ENCODE assay signal across 1 cellular context in the genomic region with DNA sequence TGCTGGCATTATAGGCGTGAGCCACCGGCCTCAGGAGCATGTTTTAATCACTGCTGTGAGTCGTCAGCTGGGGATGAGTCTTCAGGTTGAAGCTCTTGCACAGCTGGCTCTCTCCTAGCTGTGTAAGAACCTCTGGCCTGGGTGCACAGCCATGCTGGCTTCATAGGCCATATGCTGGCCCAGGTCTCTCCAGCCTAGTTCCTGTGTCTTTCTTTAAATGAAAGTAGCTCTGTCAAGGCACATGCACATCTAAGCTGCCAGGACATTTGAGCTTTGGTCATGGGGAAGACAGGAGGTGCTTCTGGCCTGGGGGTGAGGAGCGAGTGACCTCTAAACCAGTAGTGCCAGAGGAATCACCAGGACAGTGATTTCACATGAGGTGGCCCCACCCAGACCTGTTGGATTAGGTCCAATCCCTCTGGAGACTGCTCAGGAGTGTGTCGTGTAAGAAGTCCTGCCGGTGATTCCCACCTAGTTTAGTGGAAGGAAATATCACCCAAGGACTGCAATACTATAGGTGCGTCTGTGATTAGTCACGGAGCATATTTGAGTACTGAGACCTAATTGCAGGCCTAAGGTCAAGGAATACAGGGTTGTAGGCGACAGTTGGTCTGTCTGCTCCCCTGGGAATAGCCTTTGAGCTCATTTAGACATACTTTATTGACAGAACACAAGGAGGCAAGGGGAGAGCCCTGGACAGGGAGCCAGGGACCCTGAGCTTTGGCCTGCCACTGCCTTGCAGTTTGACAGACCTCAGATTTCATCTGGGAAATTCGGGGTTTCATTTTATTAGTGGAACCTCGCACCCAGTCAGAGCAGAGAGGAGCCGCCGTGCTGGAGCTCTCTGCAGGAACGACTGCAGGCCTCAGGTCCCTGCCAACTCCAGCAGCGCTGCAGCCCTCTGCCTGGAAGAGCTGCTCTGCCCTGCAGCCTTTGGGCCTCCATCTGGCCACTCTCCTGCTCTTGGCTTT.
TF ChIP-seq lines count a peak whose summit lies in the region.

No MANE protein-coding gene starts in this region.

TF ChIP-seq in HepG2, 621 proteins besides CTCF, POLR2A, EP300 and RAD21 (continued from another document and continues in another):
- peak; percentile 43; the same call in 1 of the 2 replicates for TF ChIP-seq MIXL1 (CRISPR knock-in tag; IDR thresholded peaks at IDR 0.05)
- TF ChIP-seq TBX3 (IDR thresholded peaks at IDR 0.05; ENCODE audit: borderline replicate concordance) = peak; percentile 10; the same call in 1 of the 2 replicates
- TF ChIP-seq ZFY (CRISPR knock-in tag; IDR thresholded peaks at IDR 0.05) = peak; percentile 34; the same call in 1 of the 2 replicates
- peak; percentile 59; the same call in 1 of the 2 replicates for TF ChIP-seq KDM6A (CRISPR knock-in tag; IDR thresholded peaks at IDR 0.05; ENCODE audit: low read depth)
- TF ChIP-seq, protein P1, sequence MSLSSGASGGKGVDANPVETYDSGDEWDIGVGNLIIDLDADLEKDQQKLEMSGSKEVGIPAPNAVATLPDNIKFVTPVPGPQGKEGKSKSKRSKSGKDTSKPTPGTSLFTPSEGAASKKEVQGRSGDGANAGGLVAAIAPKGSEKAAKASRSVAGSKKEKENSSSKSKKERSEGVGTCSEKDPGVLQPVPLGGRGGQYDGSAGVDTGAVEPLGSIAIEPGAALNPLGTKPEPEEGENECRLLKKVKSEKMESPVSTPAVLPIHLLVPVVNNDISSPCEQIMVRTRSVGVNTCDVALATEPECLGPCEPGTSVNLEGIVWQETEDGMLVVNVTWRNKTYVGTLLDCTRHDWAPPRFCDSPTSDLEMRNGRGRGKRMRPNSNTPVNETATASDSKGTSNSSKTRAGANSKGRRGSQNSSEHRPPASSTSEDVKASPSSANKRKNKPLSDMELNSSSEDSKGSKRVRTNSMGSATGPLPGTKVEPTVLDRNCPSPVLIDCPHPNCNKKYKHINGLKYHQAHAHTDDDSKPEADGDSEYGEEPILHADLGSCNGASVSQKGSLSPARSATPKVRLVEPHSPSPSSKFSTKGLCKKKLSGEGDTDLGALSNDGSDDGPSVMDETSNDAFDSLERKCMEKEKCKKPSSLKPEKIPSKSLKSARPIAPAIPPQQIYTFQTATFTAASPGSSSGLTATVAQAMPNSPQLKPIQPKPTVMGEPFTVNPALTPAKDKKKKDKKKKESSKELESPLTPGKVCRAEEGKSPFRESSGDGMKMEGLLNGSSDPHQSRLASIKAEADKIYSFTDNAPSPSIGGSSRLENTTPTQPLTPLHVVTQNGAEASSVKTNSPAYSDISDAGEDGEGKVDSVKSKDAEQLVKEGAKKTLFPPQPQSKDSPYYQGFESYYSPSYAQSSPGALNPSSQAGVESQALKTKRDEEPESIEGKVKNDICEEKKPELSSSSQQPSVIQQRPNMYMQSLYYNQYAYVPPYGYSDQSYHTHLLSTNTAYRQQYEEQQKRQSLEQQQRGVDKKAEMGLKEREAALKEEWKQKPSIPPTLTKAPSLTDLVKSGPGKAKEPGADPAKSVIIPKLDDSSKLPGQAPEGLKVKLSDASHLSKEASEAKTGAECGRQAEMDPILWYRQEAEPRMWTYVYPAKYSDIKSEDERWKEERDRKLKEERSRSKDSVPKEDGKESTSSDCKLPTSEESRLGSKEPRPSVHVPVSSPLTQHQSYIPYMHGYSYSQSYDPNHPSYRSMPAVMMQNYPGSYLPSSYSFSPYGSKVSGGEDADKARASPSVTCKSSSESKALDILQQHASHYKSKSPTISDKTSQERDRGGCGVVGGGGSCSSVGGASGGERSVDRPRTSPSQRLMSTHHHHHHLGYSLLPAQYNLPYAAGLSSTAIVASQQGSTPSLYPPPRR (CRISPR knock-in tag; IDR thresholded peaks at IDR 0.05; ENCODE audit: borderline replicate concordance) = 0 out of 2 replicates have a peak, but pooled peaks have one; percentile 65
- 0 out of 2 replicates have a peak, but pooled peaks have one; percentile 47 for TF ChIP-seq HIVEP1 (CRISPR knock-in tag; IDR thresholded peaks at IDR 0.05)
- no peak for TF ChIP-seq ATF7-NPFF (CRISPR knock-in tag; IDR thresholded peaks at IDR 0.05; ENCODE audit: low read depth)
- TF ChIP-seq ZGPAT (CRISPR knock-in tag; IDR thresholded peaks at IDR 0.05) = 0 out of 2 replicates have a peak, but pooled peaks have one; percentile 33
- peak; percentile 67 for TF ChIP-seq ARID5B (CRISPR knock-in tag; IDR thresholded peaks at IDR 0.05)
- no peak; the same call in none of the 2 replicates for TF ChIP-seq NCOR1 (IDR thresholded peaks at IDR 0.05; ENCODE audit: borderline replicate concordance, low read length)
- TF ChIP-seq ZNF574 (CRISPR knock-in tag; IDR thresholded peaks at IDR 0.05) = 0 out of 2 replicates have a peak, but pooled peaks have one; percentile 30
- TF ChIP-seq FOSL1 (CRISPR knock-in tag; IDR thresholded peaks at IDR 0.05; ENCODE audit: borderline replicate concordance) = no peak
- TF ChIP-seq FOXO1 (CRISPR knock-in tag; IDR thresholded peaks at IDR 0.05) = no peak
- 0 out of 2 replicates have a peak, but pooled peaks have one; percentile 23 for TF ChIP-seq ZNF572 (CRISPR knock-in tag; IDR thresholded peaks at IDR 0.05)
- peak; percentile 67; the same call in 1 of the 2 replicates for TF ChIP-seq PITX1 (CRISPR knock-in tag; IDR thresholded peaks at IDR 0.05)
- TF ChIP-seq, protein P2, sequence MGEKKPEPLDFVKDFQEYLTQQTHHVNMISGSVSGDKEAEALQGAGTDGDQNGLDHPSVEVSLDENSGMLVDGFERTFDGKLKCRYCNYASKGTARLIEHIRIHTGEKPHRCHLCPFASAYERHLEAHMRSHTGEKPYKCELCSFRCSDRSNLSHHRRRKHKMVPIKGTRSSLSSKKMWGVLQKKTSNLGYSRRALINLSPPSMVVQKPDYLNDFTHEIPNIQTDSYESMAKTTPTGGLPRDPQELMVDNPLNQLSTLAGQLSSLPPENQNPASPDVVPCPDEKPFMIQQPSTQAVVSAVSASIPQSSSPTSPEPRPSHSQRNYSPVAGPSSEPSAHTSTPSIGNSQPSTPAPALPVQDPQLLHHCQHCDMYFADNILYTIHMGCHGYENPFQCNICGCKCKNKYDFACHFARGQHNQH (CRISPR knock-in tag; IDR thresholded peaks at IDR 0.05) = peak; percentile 46; the same call in 1 of the 2 replicates
- TF ChIP-seq MAF1 (CRISPR knock-in tag; IDR thresholded peaks at IDR 0.05; ENCODE audit: borderline replicate concordance) = no peak
- TF ChIP-seq RNF2 (conservative IDR thresholded peaks at IDR 0.05; ENCODE audit: low read depth) = no peak
- TF ChIP-seq NR2F1 (CRISPR knock-in tag; IDR thresholded peaks at IDR 0.05) = peak in 1 of 2 experiments; percentile 55; a peak in 3 of 4 replicates
- TF ChIP-seq ZNF263 (CRISPR knock-in tag; IDR thresholded peaks at IDR 0.05) = peak; percentile 29; the same call in 1 of the 2 replicates
- no peak for TF ChIP-seq LCORL (IDR thresholded peaks at IDR 0.05)
- peak; percentile 50; the same call in 1 of the 2 replicates for TF ChIP-seq LCORL (CRISPR knock-in tag; IDR thresholded peaks at IDR 0.05)
- peak; percentile 72; the same call in 1 of the 2 replicates for TF ChIP-seq HNF4G (IDR thresholded peaks at IDR 0.05; ENCODE audit: borderline replicate concordance, low read depth, low read length)
- peak; percentile 28; the same call in 1 of the 2 replicates for TF ChIP-seq HNF4G (CRISPR knock-in tag; IDR thresholded peaks at IDR 0.05; ENCODE audit: borderline replicate concordance, low read depth)
- TF ChIP-seq, protein P3, sequence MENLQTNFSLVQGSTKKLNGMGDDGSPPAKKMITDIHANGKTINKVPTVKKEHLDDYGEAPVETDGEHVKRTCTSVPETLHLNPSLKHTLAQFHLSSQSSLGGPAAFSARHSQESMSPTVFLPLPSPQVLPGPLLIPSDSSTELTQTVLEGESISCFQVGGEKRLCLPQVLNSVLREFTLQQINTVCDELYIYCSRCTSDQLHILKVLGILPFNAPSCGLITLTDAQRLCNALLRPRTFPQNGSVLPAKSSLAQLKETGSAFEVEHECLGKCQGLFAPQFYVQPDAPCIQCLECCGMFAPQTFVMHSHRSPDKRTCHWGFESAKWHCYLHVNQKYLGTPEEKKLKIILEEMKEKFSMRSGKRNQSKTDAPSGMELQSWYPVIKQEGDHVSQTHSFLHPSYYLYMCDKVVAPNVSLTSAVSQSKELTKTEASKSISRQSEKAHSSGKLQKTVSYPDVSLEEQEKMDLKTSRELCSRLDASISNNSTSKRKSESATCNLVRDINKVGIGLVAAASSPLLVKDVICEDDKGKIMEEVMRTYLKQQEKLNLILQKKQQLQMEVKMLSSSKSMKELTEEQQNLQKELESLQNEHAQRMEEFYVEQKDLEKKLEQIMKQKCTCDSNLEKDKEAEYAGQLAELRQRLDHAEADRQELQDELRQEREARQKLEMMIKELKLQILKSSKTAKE (CRISPR knock-in tag; IDR thresholded peaks at IDR 0.05; ENCODE audit: borderline replicate concordance) = peak; percentile 65
- TF ChIP-seq AGO1 (IDR thresholded peaks at IDR 0.05; ENCODE audit: low read depth, low read length, poor library complexity, severe bottlenecking) = no peak
- 0 out of 2 replicates have a peak, but pooled peaks have one; percentile 19 for TF ChIP-seq THAP9 (CRISPR knock-in tag; IDR thresholded peaks at IDR 0.05; ENCODE audit: borderline replicate concordance)
- TF ChIP-seq ZNF33B (CRISPR knock-in tag; IDR thresholded peaks at IDR 0.05) = no peak
